1 cellular context compared by ENCODE assay signal in the genomic region with DNA sequence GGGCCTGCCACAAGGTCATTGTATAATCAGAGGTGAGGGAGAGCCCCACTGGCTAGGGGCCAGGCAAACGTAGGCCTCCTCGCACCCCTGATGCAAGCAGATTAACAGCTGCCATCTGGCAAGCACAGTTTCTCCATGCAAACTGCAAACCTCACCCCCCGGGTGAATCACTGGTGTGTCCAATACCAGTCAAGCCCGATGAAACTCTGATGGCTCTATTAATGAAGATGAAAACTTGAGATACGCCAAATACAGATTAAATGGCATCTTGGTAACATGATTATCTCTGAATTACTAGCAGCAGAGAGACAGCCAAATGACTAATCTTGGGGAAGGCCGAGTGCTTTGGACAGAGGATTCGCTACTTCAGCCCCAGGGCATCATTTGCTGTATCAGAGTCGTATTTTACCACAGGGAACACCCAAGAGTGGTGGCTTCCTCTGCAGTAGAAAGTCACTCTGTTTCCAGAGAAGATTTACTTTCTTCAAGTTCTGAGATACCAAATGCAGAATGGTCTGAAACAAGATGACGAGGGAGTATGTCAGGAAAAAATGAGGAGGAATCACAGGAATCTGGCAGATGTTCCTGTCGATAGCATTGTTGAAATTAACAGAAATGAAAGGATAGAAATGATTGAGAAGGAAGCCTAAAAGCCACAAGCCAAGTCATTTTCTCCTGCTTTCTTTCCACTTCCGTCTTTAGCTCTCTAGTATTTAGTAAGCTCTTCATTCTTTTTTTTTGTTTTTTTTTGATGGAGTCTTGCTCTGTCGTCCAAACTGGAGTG.
TF ChIP-seq lines count a peak whose summit lies in the region.

No MANE protein-coding gene starts in this region.

TF ChIP-seq in HepG2, 621 proteins besides CTCF, POLR2A, EP300 and RAD21 (continued from another document):
- TF ChIP-seq, protein P1, sequence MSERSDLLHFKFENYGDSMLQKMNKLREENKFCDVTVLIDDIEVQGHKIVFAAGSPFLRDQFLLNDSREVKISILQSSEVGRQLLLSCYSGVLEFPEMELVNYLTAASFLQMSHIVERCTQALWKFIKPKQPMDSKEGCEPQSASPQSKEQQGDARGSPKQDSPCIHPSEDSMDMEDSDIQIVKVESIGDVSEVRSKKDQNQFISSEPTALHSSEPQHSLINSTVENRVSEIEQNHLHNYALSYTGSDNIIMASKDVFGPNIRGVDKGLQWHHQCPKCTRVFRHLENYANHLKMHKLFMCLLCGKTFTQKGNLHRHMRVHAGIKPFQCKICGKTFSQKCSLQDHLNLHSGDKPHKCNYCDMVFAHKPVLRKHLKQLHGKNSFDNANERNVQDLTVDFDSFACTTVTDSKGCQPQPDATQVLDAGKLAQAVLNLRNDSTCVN (CRISPR knock-in tag; IDR thresholded peaks at IDR 0.05; ENCODE audit: borderline replicate concordance), result no peak
- TF ChIP-seq ZNF354B (CRISPR knock-in tag; IDR thresholded peaks at IDR 0.05), result no peak
- TF ChIP-seq, protein P2, sequence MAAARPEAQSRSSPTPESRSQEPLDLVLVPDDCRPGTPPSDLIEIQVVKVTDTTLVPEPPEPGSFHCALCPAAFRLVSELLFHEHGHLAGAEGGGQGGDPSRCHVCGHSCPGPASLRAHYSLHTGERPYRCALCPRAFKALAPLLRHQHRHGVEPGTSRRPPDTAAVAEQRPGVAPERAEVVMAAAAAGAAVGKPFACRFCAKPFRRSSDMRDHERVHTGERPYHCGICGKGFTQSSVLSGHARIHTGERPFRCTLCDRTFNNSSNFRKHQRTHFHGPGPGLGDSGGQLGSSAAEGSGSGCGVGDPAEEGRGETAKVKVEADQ (CRISPR knock-in tag; IDR thresholded peaks at IDR 0.05; ENCODE audit: borderline replicate concordance), result no peak
